ENCODE assay signal across 2 cellular contexts in the genomic region with DNA sequence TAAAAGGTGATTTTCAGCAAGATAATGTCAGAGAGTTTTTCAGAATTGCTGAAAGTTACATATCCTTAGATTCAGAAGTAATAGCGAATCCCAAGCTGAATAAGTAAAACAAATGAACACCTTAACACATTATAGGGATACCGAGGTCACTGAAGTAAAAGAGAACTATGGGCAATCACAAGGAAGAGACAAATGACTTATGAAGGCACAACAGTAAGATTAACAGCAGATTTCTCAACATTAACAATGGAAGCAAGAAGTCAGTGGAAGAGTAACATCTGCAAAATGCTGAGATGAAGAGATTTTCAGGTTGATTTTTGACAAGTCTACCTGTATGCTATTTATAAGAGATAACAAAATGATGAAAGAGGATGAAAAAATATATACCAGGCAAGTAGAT.
TF ChIP-seq lines count a peak whose summit lies in the region.

No MANE protein-coding gene starts in this region.

TF ChIP-seq in HepG2, 621 proteins besides CTCF, POLR2A, EP300 and RAD21:
- TF ChIP-seq, protein P1, sequence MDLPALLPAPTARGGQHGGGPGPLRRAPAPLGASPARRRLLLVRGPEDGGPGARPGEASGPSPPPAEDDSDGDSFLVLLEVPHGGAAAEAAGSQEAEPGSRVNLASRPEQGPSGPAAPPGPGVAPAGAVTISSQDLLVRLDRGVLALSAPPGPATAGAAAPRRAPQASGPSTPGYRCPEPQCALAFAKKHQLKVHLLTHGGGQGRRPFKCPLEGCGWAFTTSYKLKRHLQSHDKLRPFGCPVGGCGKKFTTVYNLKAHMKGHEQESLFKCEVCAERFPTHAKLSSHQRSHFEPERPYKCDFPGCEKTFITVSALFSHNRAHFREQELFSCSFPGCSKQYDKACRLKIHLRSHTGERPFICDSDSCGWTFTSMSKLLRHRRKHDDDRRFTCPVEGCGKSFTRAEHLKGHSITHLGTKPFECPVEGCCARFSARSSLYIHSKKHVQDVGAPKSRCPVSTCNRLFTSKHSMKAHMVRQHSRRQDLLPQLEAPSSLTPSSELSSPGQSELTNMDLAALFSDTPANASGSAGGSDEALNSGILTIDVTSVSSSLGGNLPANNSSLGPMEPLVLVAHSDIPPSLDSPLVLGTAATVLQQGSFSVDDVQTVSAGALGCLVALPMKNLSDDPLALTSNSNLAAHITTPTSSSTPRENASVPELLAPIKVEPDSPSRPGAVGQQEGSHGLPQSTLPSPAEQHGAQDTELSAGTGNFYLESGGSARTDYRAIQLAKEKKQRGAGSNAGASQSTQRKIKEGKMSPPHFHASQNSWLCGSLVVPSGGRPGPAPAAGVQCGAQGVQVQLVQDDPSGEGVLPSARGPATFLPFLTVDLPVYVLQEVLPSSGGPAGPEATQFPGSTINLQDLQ (CRISPR knock-in tag; IDR thresholded peaks at IDR 0.05): no peak
- TF ChIP-seq ZNF282 (IDR thresholded peaks at IDR 0.05; ENCODE audit: partially characterized antibody) (no peak), YEATS2 (CRISPR knock-in tag; IDR thresholded peaks at IDR 0.05; ENCODE audit: borderline replicate concordance) (no peak), ZNF317 (CRISPR knock-in tag; IDR thresholded peaks at IDR 0.05) (peak; percentile 100)

TF ChIP-seq in K562, 482 proteins besides CTCF, POLR2A, EP300 and RAD21 (continues in another document):
- TF ChIP-seq, protein P2, sequence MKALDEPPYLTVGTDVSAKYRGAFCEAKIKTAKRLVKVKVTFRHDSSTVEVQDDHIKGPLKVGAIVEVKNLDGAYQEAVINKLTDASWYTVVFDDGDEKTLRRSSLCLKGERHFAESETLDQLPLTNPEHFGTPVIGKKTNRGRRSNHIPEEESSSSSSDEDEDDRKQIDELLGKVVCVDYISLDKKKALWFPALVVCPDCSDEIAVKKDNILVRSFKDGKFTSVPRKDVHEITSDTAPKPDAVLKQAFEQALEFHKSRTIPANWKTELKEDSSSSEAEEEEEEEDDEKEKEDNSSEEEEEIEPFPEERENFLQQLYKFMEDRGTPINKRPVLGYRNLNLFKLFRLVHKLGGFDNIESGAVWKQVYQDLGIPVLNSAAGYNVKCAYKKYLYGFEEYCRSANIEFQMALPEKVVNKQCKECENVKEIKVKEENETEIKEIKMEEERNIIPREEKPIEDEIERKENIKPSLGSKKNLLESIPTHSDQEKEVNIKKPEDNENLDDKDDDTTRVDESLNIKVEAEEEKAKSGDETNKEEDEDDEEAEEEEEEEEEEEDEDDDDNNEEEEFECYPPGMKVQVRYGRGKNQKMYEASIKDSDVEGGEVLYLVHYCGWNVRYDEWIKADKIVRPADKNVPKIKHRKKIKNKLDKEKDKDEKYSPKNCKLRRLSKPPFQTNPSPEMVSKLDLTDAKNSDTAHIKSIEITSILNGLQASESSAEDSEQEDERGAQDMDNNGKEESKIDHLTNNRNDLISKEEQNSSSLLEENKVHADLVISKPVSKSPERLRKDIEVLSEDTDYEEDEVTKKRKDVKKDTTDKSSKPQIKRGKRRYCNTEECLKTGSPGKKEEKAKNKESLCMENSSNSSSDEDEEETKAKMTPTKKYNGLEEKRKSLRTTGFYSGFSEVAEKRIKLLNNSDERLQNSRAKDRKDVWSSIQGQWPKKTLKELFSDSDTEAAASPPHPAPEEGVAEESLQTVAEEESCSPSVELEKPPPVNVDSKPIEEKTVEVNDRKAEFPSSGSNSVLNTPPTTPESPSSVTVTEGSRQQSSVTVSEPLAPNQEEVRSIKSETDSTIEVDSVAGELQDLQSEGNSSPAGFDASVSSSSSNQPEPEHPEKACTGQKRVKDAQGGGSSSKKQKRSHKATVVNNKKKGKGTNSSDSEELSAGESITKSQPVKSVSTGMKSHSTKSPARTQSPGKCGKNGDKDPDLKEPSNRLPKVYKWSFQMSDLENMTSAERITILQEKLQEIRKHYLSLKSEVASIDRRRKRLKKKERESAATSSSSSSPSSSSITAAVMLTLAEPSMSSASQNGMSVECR (CRISPR knock-in tag; IDR thresholded peaks at IDR 0.05): no peak
- TF ChIP-seq ZNF24 (IDR thresholded peaks at IDR 0.05) (no peak), KAT8 (IDR thresholded peaks at IDR 0.05; ENCODE audit: low read depth) (no peak), ZNF3 (CRISPR knock-in tag; IDR thresholded peaks at IDR 0.05) (no peak), PTRF (tag; IDR thresholded peaks at IDR 0.05) (no peak), NR1H2 (CRISPR knock-in tag; IDR thresholded peaks at IDR 0.05) (no peak), FOXK2 (conservative IDR thresholded peaks at IDR 0.05 in 1 of 2, IDR thresholded peaks at IDR 0.05 in 1 of 2; ENCODE audit: low read depth in 2 of 2) (0 out of 4 replicates have a peak, but pooled peaks of 1 of the 2 experiments have one; percentile 13), KLF1 (tag; IDR thresholded peaks at IDR 0.05) (no peak), HDAC2 (IDR thresholded peaks at IDR 0.05) (no peak), ZEB2 (IDR thresholded peaks at IDR 0.05) (peak; percentile 69; the same call in 1 of the 2 replicates), XRCC3 (IDR thresholded peaks at IDR 0.05) (peak; percentile 95), COPS2 (conservative IDR thresholded peaks at IDR 0.05) (no peak), SREBF1 (IDR thresholded peaks at IDR 0.05; ENCODE audit: borderline replicate concordance, low read depth, low read length) (no peak), POU5F1 (IDR thresholded peaks at IDR 0.05; ENCODE audit: borderline replicate concordance, low read depth, low read length, partially characterized antibody) (no peak), NR4A1 (CRISPR knock-in tag; IDR thresholded peaks at IDR 0.05) (no peak), NR4A1 (tag; IDR thresholded peaks at IDR 0.05) (no peak), ZFP36 (IDR thresholded peaks at IDR 0.05; ENCODE audit: low read depth, low read length, partially characterized antibody) (no peak), CBFA2T2 (conservative IDR thresholded peaks at IDR 0.05) (no peak), L3MBTL2 (IDR thresholded peaks at IDR 0.05) (no peak), HNRNPLL (IDR thresholded peaks at IDR 0.05; ENCODE audit: low read depth, low read length, poor library complexity, severe bottlenecking) (no peak), ZNF253 (CRISPR knock-in tag; conservative IDR thresholded peaks at IDR 0.05) (no peak), GATAD2B (IDR thresholded peaks at IDR 0.05; ENCODE audit: borderline replicate concordance) (0 out of 2 replicates have a peak, but pooled peaks have one; percentile 54), LCOR (CRISPR knock-in tag; IDR thresholded peaks at IDR 0.05) (no peak), MCM3 (IDR thresholded peaks at IDR 0.05) (no peak), ELF1 (tag; IDR thresholded peaks at IDR 0.05) (no peak), ZNF347 (CRISPR knock-in tag; IDR thresholded peaks at IDR 0.05; ENCODE audit: low read depth) (no peak), NELFE (IDR thresholded peaks at IDR 0.05; ENCODE audit: insufficient read depth, insufficient read length) (no peak), ETV1 (tag; conservative IDR thresholded peaks at IDR 0.05; ENCODE audit: low read depth) (no peak), NONO (IDR thresholded peaks at IDR 0.05; ENCODE audit: low read depth in 2 of 2, low read length in 1 of 2) (no peak), MYC (IDR thresholded peaks at IDR 0.05; ENCODE audit: low read depth, low read length) (no peak), MYC (CRISPR knock-in tag; IDR thresholded peaks at IDR 0.05; ENCODE audit: borderline replicate concordance, low read depth) (no peak)
- TF ChIP-seq, protein P3, sequence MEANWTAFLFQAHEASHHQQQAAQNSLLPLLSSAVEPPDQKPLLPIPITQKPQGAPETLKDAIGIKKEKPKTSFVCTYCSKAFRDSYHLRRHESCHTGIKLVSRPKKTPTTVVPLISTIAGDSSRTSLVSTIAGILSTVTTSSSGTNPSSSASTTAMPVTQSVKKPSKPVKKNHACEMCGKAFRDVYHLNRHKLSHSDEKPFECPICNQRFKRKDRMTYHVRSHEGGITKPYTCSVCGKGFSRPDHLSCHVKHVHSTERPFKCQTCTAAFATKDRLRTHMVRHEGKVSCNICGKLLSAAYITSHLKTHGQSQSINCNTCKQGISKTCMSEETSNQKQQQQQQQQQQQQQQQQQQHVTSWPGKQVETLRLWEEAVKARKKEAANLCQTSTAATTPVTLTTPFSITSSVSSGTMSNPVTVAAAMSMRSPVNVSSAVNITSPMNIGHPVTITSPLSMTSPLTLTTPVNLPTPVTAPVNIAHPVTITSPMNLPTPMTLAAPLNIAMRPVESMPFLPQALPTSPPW (CRISPR knock-in tag; IDR thresholded peaks at IDR 0.05): no peak
- TF ChIP-seq, protein P4, sequence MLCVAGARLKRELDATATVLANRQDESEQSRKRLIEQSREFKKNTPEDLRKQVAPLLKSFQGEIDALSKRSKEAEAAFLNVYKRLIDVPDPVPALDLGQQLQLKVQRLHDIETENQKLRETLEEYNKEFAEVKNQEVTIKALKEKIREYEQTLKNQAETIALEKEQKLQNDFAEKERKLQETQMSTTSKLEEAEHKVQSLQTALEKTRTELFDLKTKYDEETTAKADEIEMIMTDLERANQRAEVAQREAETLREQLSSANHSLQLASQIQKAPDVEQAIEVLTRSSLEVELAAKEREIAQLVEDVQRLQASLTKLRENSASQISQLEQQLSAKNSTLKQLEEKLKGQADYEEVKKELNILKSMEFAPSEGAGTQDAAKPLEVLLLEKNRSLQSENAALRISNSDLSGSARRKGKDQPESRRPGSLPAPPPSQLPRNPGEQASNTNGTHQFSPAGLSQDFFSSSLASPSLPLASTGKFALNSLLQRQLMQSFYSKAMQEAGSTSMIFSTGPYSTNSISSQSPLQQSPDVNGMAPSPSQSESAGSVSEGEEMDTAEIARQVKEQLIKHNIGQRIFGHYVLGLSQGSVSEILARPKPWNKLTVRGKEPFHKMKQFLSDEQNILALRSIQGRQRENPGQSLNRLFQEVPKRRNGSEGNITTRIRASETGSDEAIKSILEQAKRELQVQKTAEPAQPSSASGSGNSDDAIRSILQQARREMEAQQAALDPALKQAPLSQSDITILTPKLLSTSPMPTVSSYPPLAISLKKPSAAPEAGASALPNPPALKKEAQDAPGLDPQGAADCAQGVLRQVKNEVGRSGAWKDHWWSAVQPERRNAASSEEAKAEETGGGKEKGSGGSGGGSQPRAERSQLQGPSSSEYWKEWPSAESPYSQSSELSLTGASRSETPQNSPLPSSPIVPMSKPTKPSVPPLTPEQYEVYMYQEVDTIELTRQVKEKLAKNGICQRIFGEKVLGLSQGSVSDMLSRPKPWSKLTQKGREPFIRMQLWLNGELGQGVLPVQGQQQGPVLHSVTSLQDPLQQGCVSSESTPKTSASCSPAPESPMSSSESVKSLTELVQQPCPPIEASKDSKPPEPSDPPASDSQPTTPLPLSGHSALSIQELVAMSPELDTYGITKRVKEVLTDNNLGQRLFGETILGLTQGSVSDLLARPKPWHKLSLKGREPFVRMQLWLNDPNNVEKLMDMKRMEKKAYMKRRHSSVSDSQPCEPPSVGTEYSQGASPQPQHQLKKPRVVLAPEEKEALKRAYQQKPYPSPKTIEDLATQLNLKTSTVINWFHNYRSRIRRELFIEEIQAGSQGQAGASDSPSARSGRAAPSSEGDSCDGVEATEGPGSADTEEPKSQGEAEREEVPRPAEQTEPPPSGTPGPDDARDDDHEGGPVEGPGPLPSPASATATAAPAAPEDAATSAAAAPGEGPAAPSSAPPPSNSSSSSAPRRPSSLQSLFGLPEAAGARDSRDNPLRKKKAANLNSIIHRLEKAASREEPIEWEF (CRISPR knock-in tag; IDR thresholded peaks at IDR 0.05): no peak
- TF ChIP-seq, protein P5, sequence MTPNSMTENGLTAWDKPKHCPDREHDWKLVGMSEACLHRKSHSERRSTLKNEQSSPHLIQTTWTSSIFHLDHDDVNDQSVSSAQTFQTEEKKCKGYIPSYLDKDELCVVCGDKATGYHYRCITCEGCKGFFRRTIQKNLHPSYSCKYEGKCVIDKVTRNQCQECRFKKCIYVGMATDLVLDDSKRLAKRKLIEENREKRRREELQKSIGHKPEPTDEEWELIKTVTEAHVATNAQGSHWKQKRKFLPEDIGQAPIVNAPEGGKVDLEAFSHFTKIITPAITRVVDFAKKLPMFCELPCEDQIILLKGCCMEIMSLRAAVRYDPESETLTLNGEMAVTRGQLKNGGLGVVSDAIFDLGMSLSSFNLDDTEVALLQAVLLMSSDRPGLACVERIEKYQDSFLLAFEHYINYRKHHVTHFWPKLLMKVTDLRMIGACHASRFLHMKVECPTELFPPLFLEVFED (CRISPR knock-in tag; conservative IDR thresholded peaks at IDR 0.05): no peak
- TF ChIP-seq, protein P6, sequence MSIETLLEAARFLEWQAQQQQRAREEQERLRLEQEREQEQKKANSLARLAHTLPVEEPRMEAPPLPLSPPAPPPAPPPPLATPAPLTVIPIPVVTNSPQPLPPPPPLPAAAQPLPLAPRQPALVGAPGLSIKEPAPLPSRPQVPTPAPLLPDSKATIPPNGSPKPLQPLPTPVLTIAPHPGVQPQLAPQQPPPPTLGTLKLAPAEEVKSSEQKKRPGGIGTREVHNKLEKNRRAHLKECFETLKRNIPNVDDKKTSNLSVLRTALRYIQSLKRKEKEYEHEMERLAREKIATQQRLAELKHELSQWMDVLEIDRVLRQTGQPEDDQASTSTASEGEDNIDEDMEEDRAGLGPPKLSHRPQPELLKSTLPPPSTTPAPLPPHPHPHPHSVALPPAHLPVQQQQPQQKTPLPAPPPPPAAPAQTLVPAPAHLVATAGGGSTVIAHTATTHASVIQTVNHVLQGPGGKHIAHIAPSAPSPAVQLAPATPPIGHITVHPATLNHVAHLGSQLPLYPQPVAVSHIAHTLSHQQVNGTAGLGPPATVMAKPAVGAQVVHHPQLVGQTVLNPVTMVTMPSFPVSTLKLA (conservative IDR thresholded peaks at IDR 0.05): no peak; a peak in 1 of 4 replicates
- TF ChIP-seq, protein P7, sequence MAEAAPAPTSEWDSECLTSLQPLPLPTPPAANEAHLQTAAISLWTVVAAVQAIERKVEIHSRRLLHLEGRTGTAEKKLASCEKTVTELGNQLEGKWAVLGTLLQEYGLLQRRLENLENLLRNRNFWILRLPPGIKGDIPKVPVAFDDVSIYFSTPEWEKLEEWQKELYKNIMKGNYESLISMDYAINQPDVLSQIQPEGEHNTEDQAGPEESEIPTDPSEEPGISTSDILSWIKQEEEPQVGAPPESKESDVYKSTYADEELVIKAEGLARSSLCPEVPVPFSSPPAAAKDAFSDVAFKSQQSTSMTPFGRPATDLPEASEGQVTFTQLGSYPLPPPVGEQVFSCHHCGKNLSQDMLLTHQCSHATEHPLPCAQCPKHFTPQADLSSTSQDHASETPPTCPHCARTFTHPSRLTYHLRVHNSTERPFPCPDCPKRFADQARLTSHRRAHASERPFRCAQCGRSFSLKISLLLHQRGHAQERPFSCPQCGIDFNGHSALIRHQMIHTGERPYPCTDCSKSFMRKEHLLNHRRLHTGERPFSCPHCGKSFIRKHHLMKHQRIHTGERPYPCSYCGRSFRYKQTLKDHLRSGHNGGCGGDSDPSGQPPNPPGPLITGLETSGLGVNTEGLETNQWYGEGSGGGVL (CRISPR knock-in tag; IDR thresholded peaks at IDR 0.05): no peak
